Comparison of ENCODE assay signal across 30 cellular contexts in the genomic region with DNA sequence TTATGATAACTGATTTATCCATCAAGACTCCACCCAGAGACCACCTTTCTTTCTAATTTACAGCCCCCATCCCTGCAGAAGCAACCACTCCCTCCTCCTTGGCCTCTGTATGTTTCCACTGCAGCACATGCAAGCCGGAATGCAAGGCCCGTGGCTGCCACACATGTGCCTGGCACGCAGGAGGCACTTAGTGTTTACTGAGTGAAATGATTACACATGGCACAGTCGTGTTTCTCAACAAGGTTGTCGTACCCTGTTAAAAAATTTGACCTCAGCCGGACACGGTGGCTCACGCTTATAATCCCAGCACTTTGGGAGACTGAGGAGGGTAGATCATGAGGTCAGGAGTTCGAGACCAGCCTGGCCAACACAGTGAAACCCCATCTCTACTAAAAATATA.
"Had no signal": no experiment of that assay in that cellular context is flagged by ENCODE, and none has a peak within 500 bp of the region (broad histone marks: within the 10 kb centered on the region; RNA-seq: fewer than 3 reads in every experiment).

No MANE protein-coding gene starts in this region.

- H3K9me3 Mint-ChIP-seq: activated CD4-positive, alpha-beta T cell treated with anti-CD3 and anti-CD28 coated beads, Interleukin-2, amount 10 ng/mL, durations not matched to agents 7 days and 5 days; activated CD8-positive, alpha-beta T cell treated with anti-CD3 and anti-CD28 coated beads for 36 hours; activated T-helper 17 cell treated with anti-CD3 and anti-CD28 coated beads, Interleukin-2, amount 50 U/mL, for 72 hours; central memory CD8-positive, alpha-beta T cell; effector memory CD8-positive, alpha-beta T cell had no signal

- H3K36me3 ChIP-seq: esophagus squamous epithelium, gastroesophageal sphincter had no signal

- H3K4me1 ChIP-seq: esophagus squamous epithelium, foreskin keratinocyte had no signal

- H3K27me3 ChIP-seq: brain microvascular endothelial cell, esophagus squamous epithelium, foreskin keratinocyte, gastroesophageal sphincter had no signal

- H3K27ac ChIP-seq: brain microvascular endothelial cell, coronary artery, epithelial cell of prostate, esophagus squamous epithelium, foreskin keratinocyte, gastroesophageal sphincter, VCaP had no signal

- DNase-seq: activated CD4-positive, alpha-beta T cell treated with anti-CD3 and anti-CD28 coated beads for 1 hour; activated CD4-positive, alpha-beta T cell treated with anti-CD3 and anti-CD28 coated beads for 4 hours; activated CD4-positive, alpha-beta T cell treated with anti-CD3 and anti-CD28 coated beads, Interleukin-2, amount 10 ng/mL, durations not matched to agents 7 days and 5 days; activated CD4-positive, alpha-beta T cell treated with anti-CD3 and anti-CD28 coated beads, Interleukin-2, amount 50 U/mL, for 4 hours; activated CD8-positive, alpha-beta memory T cell treated with anti-CD3 and anti-CD28 coated beads for 24 hours; activated CD8-positive, alpha-beta T cell treated with anti-CD3 and anti-CD28 coated beads for 36 hours; activated effector memory CD4-positive, alpha-beta T cell treated with Interleukin-2 at 50 U/mL for 16 hours; activated gamma-delta T cell treated with Interleukin-2 at 50 U/mL for 16 hours; activated naive CD4-positive, alpha-beta T cell treated with anti-CD3 and anti-CD28 coated beads, Interleukin-2, amount 50 U/mL, for 16 hours; activated naive CD4-positive, alpha-beta T cell treated with Interleukin-2 at 50 U/mL for 16 hours; activated T-cell treated with anti-CD3 and anti-CD28 coated beads, Interleukin-2, amount 50 U/mL, for 4 hours; amniotic stem cell; anterior cingulate cortex; brain microvascular endothelial cell; dermis blood vessel endothelial cell; effector CD4-positive, alpha-beta T cell; effector memory CD8-positive, alpha-beta T cell; esophagus squamous epithelium; foreskin keratinocyte; head of caudate nucleus; T-helper 1 cell; T-helper 2 cell had no signal

- H3K9me3 ChIP-seq: esophagus squamous epithelium, gastroesophageal sphincter had no signal

- H3K4me3 Mint-ChIP-seq: activated CD4-positive, alpha-beta T cell treated with anti-CD3 and anti-CD28 coated beads, Interleukin-2, amount 10 ng/mL, durations not matched to agents 7 days and 5 days; activated CD8-positive, alpha-beta T cell treated with anti-CD3 and anti-CD28 coated beads for 36 hours; activated naive CD8-positive, alpha-beta T cell; activated T-cell treated with anti-CD3 and anti-CD28 coated beads, Interleukin-2, amount 50 U/mL, for 4 hours; activated T-helper 17 cell treated with anti-CD3 and anti-CD28 coated beads, Interleukin-2, amount 50 U/mL, for 72 hours; central memory CD8-positive, alpha-beta T cell; effector memory CD8-positive, alpha-beta T cell; WTC11 had no signal

- H3K27me3 Mint-ChIP-seq: activated CD4-positive, alpha-beta T cell treated with anti-CD3 and anti-CD28 coated beads, Interleukin-2, amount 10 ng/mL, durations not matched to agents 7 days and 5 days; activated CD8-positive, alpha-beta T cell treated with anti-CD3 and anti-CD28 coated beads for 36 hours; activated T-helper 17 cell treated with anti-CD3 and anti-CD28 coated beads, Interleukin-2, amount 50 U/mL, for 72 hours; central memory CD8-positive, alpha-beta T cell; effector memory CD8-positive, alpha-beta T cell had no signal

- H3K36me3 Mint-ChIP-seq: activated naive CD8-positive, alpha-beta T cell had no signal

- H3K4me1 Mint-ChIP-seq: activated CD4-positive, alpha-beta T cell treated with anti-CD3 and anti-CD28 coated beads, Interleukin-2, amount 10 ng/mL, durations not matched to agents 7 days and 5 days; activated T-helper 17 cell treated with anti-CD3 and anti-CD28 coated beads, Interleukin-2, amount 50 U/mL, for 72 hours; central memory CD8-positive, alpha-beta T cell; WTC11 had no signal

- H3K27ac Mint-ChIP-seq: activated CD4-positive, alpha-beta T cell treated with anti-CD3 and anti-CD28 coated beads, Interleukin-2, amount 10 ng/mL, durations not matched to agents 7 days and 5 days; activated CD8-positive, alpha-beta T cell treated with anti-CD3 and anti-CD28 coated beads for 36 hours; activated naive CD8-positive, alpha-beta T cell; activated T-helper 17 cell treated with anti-CD3 and anti-CD28 coated beads, Interleukin-2, amount 50 U/mL, for 72 hours; effector memory CD8-positive, alpha-beta T cell; WTC11 had no signal

- ATAC-seq: activated CD8-positive, alpha-beta T cell treated with anti-CD3 and anti-CD28 coated beads for 36 hours; activated T-cell treated with anti-CD3 and anti-CD28 coated beads, Interleukin-2, amount 50 U/mL, for 4 hours; activated T-helper 17 cell treated with anti-CD3 and anti-CD28 coated beads, Interleukin-2, amount 50 U/mL, for 72 hours; effector memory CD8-positive, alpha-beta T cell; foreskin keratinocyte; gastroesophageal sphincter; WTC11 had no signal

- H3K4me3 ChIP-seq: coronary artery, esophagus squamous epithelium, gastroesophageal sphincter had no signal
